28 cellular contexts compared by ENCODE assay signal in the genomic region with DNA sequence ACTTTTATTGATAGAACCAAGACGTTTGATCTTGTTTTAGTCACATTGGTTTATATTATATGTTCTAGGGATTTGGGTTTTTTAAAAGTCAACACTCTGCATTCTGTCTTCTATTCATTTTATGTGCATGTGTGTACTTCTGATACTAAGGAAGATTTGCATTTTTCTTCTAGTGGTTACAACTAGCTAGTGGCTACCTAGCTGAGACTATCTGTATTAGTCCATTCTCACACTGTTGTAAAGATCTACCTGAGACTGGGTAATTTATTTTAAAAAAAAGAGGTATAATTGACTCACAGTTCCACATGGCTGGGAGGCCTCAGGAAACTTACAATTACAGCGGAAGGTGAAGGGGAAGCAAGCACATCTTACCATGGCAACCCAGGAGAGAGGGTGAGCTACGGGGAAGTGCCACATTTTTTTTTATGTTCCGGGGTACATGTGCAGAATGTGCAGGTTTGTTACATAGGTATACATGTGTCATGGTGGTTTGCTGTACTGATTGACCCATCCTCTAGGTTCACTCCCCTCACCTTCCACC.
"Had no signal": no experiment of that assay in that cellular context is flagged by ENCODE, and none has a peak within 500 bp of the region (broad histone marks: within the 10 kb centered on the region; RNA-seq: fewer than 3 reads in every experiment).

No MANE protein-coding gene starts in this region.

- H3K36me3 ChIP-seq: breast epithelium, cardiac muscle cell, colonic mucosa had no signal

- H3K27me3 Mint-ChIP-seq: activated CD4-positive, alpha-beta memory T cell treated with anti-CD3 and anti-CD28 coated beads, Interleukin-2, amount 10 ng/mL, durations not matched to agents 7 days and 5 days; activated CD4-positive, alpha-beta T cell treated with anti-CD3 and anti-CD28 coated beads, Interleukin-2, amount 10 ng/mL, durations not matched to agents 7 days and 5 days; activated naive CD4-positive, alpha-beta T cell treated with anti-CD3 and anti-CD28 coated beads, Interleukin-2, amount 10 ng/mL, durations not matched to agents 7 days and 5 days; activated naive CD8-positive, alpha-beta T cell treated with anti-CD3 and anti-CD28 coated beads, Interleukin-2, amount 10 ng/mL, durations not matched to agents 7 days and 5 days; activated T-cell treated with anti-CD3 and anti-CD28 coated beads, Interleukin-2, amount 50 U/mL, for 24 hours had no signal

- H3K9me3 ChIP-seq: colonic mucosa had no signal

- FAIRE-seq: endometrium had no signal

- H3K4me3 Mint-ChIP-seq: activated CD4-positive, alpha-beta memory T cell treated with anti-CD3 and anti-CD28 coated beads, Interleukin-2, amount 10 ng/mL, durations not matched to agents 7 days and 5 days; activated CD4-positive, alpha-beta T cell treated with anti-CD3 and anti-CD28 coated beads, Interleukin-2, amount 10 ng/mL, durations not matched to agents 7 days and 5 days; activated naive CD4-positive, alpha-beta T cell treated with anti-CD3 and anti-CD28 coated beads, Interleukin-2, amount 10 ng/mL, durations not matched to agents 7 days and 5 days; activated naive CD8-positive, alpha-beta T cell treated with anti-CD3 and anti-CD28 coated beads, Interleukin-2, amount 10 ng/mL, durations not matched to agents 7 days and 5 days; activated T-cell treated with anti-CD3 and anti-CD28 coated beads, Interleukin-2, amount 50 U/mL, for 24 hours; activated T-cell treated with anti-CD3 and anti-CD28 coated beads, Interleukin-2, amount 50 U/mL, for 72 hours; brain had no signal

- H3K27me3 ChIP-seq: ascending aorta, breast epithelium, cardiac muscle cell, colonic mucosa, heart left ventricle had no signal

- ATAC-seq: activated naive CD4-positive, alpha-beta T cell treated with anti-CD3 and anti-CD28 coated beads, Interleukin-2, amount 50 U/mL, for 72 hours; activated T-cell treated with anti-CD3 and anti-CD28 coated beads, Interleukin-2, amount 50 U/mL, for 72 hours; esophagus mucosa; heart left ventricle had no signal

- H3K27ac Mint-ChIP-seq: activated CD4-positive, alpha-beta memory T cell treated with anti-CD3 and anti-CD28 coated beads, Interleukin-2, amount 10 ng/mL, durations not matched to agents 7 days and 5 days; activated CD4-positive, alpha-beta T cell treated with anti-CD3 and anti-CD28 coated beads, Interleukin-2, amount 10 ng/mL, durations not matched to agents 7 days and 5 days; activated naive CD4-positive, alpha-beta T cell treated with anti-CD3 and anti-CD28 coated beads, Interleukin-2, amount 10 ng/mL, durations not matched to agents 7 days and 5 days; activated naive CD8-positive, alpha-beta T cell treated with anti-CD3 and anti-CD28 coated beads, Interleukin-2, amount 10 ng/mL, durations not matched to agents 7 days and 5 days; activated T-cell treated with anti-CD3 and anti-CD28 coated beads, Interleukin-2, amount 50 U/mL, for 24 hours; activated T-cell treated with anti-CD3 and anti-CD28 coated beads, Interleukin-2, amount 50 U/mL, for 72 hours; brain had no signal

- H3K27ac ChIP-seq: ascending aorta, breast epithelium, cardiac muscle cell, colonic mucosa, heart left ventricle had no signal

- H3K4me1 ChIP-seq: ascending aorta, breast epithelium, colonic mucosa, heart left ventricle had no signal

- DNase-seq: activated CD4-positive, alpha-beta memory T cell treated with anti-CD3 and anti-CD28 coated beads, Interleukin-2, amount 10 ng/mL, durations not matched to agents 7 days and 5 days; activated CD4-positive, alpha-beta T cell treated with anti-CD3 and anti-CD28 coated beads for 1 hour; activated CD4-positive, alpha-beta T cell treated with anti-CD3 and anti-CD28 coated beads for 4 hours; activated CD4-positive, alpha-beta T cell treated with anti-CD3 and anti-CD28 coated beads, Interleukin-2, amount 10 ng/mL, durations not matched to agents 7 days and 5 days; activated CD4-positive, alpha-beta T cell treated with anti-CD3 and anti-CD28 coated beads, Interleukin-2, amount 50 U/mL, for 4 hours; activated CD8-positive, alpha-beta memory T cell treated with anti-CD3 and anti-CD28 coated beads, Interleukin-2, amount 50 U/mL, for 48 hours; activated gamma-delta T cell; activated naive CD4-positive, alpha-beta T cell; activated naive CD4-positive, alpha-beta T cell treated with anti-CD3 and anti-CD28 coated beads, Interleukin-2, amount 10 ng/mL, durations not matched to agents 7 days and 5 days; activated naive CD8-positive, alpha-beta T cell treated with anti-CD3 and anti-CD28 coated beads, Interleukin-2, amount 10 ng/mL, durations not matched to agents 7 days and 5 days; activated T-cell treated with anti-CD3 and anti-CD28 coated beads for 4 hours; activated T-cell treated with anti-CD3 and anti-CD28 coated beads, Interleukin-2, amount 50 U/mL, for 24 hours; activated T-cell treated with anti-CD3 and anti-CD28 coated beads, Interleukin-2, amount 50 U/mL, for 72 hours; central memory CD4-positive, alpha-beta T cell; cerebellar nuclear complex; colonic mucosa; effector CD8-positive, alpha-beta T cell; foreskin fibroblast; glutamatergic neuron; heart left ventricle; T-helper 2 cell had no signal

- H3K4me3 ChIP-seq: ascending aorta, breast epithelium, cardiac muscle cell, colonic mucosa, heart left ventricle had no signal

- H3K36me3 Mint-ChIP-seq: brain had no signal

- H3K4me1 Mint-ChIP-seq: brain had no signal
